Comparison of ENCODE assay signal across 1 cellular context in the genomic region with DNA sequence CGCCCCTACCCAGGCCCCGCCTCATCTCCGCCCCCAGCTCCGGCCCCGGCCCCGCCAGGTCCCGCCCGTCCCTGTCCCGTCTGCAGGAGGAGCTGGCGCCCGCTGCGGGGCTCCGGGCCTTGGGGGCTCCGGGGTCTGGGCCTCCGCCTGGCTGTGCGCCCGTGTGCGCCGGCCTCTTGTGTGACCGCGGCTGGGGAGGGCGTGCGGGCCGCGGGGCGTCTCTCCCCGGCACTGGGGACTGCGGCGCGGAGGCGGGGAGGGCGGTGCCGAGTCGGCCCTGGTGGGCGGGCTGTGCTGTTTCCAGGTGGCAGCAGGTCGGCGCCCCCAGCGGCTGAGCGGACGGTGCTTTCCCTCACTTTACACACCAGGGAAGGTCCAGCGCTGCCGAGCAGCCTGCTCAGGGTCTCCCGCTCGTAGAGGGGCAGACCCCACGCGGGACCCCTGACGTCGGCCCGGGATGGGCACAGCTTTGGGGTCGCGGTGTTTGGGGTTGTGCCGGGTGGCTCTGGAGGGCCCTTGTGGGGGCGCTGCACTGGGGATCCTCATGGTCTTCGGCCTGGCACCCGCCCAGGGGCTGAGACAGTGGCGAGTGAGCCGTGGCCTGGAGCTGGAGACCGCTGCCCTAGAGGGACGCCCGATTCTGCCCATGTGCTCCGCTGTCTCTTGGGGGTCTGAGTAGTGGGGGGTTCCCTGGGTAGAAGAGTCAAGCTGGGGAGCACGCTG.
TF ChIP-seq lines count a peak whose summit lies in the region.

No MANE protein-coding gene starts in this region.

TF ChIP-seq in GM12878, 131 proteins besides CTCF, POLR2A, EP300 and RAD21 (continues in another document):
- TF ChIP-seq GABPA (IDR thresholded peaks at IDR 0.05; ENCODE audit: low read depth) (no peak), CBFB (IDR thresholded peaks at IDR 0.05; ENCODE audit: low read depth) (no peak), HCFC1 (IDR thresholded peaks at IDR 0.05; ENCODE audit: low read length) (no peak), ASH2L (IDR thresholded peaks at IDR 0.05; ENCODE audit: borderline replicate concordance, low read depth) (no peak), ZZZ3 (IDR thresholded peaks at IDR 0.05; ENCODE audit: control insufficient read depth, insufficient read length, low read depth) (no peak), EGR1 (IDR thresholded peaks at IDR 0.05; ENCODE audit: borderline replicate concordance in 1 of 2, low read depth in 2 of 2, low read length in 2 of 2) (peak in 1 of 2 experiments; percentile 91; a peak in 2 of 3 replicates), SREBF2 (IDR thresholded peaks at IDR 0.05; ENCODE audit: low read length) (no peak), CREM (IDR thresholded peaks at IDR 0.05; ENCODE audit: low read depth) (no peak), TAF1 (IDR thresholded peaks at IDR 0.05; ENCODE audit: borderline replicate concordance, low read depth, low read length) (no peak), IKZF1 (conservative IDR thresholded peaks at IDR 0.05) (peak; percentile 25; the same call in 1 of the 2 replicates), ESRRA (IDR thresholded peaks at IDR 0.05; ENCODE audit: low read length) (no peak), SMARCA5 (IDR thresholded peaks at IDR 0.05) (peak; percentile 65; the same call in 1 of the 2 replicates), PAX8 (IDR thresholded peaks at IDR 0.05) (no peak), MTA2 (IDR thresholded peaks at IDR 0.05; ENCODE audit: low read depth) (no peak), SREBF1 (IDR thresholded peaks at IDR 0.05; ENCODE audit: low read length) (no peak)
- TF ChIP-seq, protein P1, sequence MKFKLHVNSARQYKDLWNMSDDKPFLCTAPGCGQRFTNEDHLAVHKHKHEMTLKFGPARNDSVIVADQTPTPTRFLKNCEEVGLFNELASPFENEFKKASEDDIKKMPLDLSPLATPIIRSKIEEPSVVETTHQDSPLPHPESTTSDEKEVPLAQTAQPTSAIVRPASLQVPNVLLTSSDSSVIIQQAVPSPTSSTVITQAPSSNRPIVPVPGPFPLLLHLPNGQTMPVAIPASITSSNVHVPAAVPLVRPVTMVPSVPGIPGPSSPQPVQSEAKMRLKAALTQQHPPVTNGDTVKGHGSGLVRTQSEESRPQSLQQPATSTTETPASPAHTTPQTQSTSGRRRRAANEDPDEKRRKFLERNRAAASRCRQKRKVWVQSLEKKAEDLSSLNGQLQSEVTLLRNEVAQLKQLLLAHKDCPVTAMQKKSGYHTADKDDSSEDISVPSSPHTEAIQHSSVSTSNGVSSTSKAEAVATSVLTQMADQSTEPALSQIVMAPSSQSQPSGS (IDR thresholded peaks at IDR 0.05; ENCODE audit: low read length), result no peak
- TF ChIP-seq, protein P2, sequence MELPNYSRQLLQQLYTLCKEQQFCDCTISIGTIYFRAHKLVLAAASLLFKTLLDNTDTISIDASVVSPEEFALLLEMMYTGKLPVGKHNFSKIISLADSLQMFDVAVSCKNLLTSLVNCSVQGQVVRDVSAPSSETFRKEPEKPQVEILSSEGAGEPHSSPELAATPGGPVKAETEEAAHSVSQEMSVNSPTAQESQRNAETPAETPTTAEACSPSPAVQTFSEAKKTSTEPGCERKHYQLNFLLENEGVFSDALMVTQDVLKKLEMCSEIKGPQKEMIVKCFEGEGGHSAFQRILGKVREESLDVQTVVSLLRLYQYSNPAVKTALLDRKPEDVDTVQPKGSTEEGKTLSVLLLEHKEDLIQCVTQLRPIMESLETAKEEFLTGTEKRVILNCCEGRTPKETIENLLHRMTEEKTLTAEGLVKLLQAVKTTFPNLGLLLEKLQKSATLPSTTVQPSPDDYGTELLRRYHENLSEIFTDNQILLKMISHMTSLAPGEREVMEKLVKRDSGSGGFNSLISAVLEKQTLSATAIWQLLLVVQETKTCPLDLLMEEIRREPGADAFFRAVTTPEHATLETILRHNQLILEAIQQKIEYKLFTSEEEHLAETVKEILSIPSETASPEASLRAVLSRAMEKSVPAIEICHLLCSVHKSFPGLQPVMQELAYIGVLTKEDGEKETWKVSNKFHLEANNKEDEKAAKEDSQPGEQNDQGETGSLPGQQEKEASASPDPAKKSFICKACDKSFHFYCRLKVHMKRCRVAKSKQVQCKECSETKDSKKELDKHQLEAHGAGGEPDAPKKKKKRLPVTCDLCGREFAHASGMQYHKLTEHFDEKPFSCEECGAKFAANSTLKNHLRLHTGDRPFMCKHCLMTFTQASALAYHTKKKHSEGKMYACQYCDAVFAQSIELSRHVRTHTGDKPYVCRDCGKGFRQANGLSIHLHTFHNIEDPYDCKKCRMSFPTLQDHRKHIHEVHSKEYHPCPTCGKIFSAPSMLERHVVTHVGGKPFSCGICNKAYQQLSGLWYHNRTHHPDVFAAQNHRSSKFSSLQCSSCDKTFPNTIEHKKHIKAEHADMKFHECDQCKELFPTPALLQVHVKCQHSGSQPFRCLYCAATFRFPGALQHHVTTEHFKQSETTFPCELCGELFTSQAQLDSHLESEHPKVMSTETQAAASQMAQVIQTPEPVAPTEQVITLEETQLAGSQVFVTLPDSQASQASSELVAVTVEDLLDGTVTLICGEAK (IDR thresholded peaks at IDR 0.05; ENCODE audit: borderline replicate concordance), result no peak
- TF ChIP-seq, protein P3, sequence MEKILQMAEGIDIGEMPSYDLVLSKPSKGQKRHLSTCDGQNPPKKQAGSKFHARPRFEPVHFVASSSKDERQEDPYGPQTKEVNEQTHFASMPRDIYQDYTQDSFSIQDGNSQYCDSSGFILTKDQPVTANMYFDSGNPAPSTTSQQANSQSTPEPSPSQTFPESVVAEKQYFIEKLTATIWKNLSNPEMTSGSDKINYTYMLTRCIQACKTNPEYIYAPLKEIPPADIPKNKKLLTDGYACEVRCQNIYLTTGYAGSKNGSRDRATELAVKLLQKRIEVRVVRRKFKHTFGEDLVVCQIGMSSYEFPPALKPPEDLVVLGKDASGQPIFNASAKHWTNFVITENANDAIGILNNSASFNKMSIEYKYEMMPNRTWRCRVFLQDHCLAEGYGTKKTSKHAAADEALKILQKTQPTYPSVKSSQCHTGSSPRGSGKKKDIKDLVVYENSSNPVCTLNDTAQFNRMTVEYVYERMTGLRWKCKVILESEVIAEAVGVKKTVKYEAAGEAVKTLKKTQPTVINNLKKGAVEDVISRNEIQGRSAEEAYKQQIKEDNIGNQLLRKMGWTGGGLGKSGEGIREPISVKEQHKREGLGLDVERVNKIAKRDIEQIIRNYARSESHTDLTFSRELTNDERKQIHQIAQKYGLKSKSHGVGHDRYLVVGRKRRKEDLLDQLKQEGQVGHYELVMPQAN (conservative IDR thresholded peaks at IDR 0.05), result peak; percentile 78
- TF ChIP-seq, protein P4, sequence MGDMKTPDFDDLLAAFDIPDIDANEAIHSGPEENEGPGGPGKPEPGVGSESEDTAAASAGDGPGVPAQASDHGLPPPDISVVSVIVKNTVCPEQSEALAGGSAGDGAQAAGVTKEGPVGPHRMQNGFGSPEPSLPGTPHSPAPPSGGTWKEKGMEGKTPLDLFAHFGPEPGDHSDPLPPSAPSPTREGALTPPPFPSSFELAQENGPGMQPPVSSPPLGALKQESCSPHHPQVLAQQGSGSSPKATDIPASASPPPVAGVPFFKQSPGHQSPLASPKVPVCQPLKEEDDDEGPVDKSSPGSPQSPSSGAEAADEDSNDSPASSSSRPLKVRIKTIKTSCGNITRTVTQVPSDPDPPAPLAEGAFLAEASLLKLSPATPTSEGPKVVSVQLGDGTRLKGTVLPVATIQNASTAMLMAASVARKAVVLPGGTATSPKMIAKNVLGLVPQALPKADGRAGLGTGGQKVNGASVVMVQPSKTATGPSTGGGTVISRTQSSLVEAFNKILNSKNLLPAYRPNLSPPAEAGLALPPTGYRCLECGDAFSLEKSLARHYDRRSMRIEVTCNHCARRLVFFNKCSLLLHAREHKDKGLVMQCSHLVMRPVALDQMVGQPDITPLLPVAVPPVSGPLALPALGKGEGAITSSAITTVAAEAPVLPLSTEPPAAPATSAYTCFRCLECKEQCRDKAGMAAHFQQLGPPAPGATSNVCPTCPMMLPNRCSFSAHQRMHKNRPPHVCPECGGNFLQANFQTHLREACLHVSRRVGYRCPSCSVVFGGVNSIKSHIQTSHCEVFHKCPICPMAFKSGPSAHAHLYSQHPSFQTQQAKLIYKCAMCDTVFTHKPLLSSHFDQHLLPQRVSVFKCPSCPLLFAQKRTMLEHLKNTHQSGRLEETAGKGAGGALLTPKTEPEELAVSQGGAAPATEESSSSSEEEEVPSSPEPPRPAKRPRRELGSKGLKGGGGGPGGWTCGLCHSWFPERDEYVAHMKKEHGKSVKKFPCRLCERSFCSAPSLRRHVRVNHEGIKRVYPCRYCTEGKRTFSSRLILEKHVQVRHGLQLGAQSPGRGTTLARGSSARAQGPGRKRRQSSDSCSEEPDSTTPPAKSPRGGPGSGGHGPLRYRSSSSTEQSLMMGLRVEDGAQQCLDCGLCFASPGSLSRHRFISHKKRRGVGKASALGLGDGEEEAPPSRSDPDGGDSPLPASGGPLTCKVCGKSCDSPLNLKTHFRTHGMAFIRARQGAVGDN (IDR thresholded peaks at IDR 0.05), result no peak
- TF ChIP-seq, protein P5, sequence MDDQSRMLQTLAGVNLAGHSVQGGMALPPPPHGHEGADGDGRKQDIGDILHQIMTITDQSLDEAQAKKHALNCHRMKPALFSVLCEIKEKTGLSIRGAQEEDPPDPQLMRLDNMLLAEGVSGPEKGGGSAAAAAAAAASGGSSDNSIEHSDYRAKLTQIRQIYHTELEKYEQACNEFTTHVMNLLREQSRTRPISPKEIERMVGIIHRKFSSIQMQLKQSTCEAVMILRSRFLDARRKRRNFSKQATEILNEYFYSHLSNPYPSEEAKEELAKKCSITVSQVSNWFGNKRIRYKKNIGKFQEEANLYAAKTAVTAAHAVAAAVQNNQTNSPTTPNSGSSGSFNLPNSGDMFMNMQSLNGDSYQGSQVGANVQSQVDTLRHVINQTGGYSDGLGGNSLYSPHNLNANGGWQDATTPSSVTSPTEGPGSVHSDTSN (IDR thresholded peaks at IDR 0.05; ENCODE audit: insufficient replicate concordance, low read depth, low read length), result no peak
- TF ChIP-seq, protein P6, sequence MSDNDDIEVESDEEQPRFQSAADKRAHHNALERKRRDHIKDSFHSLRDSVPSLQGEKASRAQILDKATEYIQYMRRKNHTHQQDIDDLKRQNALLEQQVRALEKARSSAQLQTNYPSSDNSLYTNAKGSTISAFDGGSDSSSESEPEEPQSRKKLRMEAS (IDR thresholded peaks at IDR 0.05; ENCODE audit: low read depth, low read length), result no peak; the same call in 1 of the 2 replicates
- TF ChIP-seq, protein P7, sequence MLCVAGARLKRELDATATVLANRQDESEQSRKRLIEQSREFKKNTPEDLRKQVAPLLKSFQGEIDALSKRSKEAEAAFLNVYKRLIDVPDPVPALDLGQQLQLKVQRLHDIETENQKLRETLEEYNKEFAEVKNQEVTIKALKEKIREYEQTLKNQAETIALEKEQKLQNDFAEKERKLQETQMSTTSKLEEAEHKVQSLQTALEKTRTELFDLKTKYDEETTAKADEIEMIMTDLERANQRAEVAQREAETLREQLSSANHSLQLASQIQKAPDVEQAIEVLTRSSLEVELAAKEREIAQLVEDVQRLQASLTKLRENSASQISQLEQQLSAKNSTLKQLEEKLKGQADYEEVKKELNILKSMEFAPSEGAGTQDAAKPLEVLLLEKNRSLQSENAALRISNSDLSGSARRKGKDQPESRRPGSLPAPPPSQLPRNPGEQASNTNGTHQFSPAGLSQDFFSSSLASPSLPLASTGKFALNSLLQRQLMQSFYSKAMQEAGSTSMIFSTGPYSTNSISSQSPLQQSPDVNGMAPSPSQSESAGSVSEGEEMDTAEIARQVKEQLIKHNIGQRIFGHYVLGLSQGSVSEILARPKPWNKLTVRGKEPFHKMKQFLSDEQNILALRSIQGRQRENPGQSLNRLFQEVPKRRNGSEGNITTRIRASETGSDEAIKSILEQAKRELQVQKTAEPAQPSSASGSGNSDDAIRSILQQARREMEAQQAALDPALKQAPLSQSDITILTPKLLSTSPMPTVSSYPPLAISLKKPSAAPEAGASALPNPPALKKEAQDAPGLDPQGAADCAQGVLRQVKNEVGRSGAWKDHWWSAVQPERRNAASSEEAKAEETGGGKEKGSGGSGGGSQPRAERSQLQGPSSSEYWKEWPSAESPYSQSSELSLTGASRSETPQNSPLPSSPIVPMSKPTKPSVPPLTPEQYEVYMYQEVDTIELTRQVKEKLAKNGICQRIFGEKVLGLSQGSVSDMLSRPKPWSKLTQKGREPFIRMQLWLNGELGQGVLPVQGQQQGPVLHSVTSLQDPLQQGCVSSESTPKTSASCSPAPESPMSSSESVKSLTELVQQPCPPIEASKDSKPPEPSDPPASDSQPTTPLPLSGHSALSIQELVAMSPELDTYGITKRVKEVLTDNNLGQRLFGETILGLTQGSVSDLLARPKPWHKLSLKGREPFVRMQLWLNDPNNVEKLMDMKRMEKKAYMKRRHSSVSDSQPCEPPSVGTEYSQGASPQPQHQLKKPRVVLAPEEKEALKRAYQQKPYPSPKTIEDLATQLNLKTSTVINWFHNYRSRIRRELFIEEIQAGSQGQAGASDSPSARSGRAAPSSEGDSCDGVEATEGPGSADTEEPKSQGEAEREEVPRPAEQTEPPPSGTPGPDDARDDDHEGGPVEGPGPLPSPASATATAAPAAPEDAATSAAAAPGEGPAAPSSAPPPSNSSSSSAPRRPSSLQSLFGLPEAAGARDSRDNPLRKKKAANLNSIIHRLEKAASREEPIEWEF (IDR thresholded peaks at IDR 0.05; ENCODE audit: insufficient replicate concordance, low read depth, low read length), result no peak
- TF ChIP-seq, protein P8, sequence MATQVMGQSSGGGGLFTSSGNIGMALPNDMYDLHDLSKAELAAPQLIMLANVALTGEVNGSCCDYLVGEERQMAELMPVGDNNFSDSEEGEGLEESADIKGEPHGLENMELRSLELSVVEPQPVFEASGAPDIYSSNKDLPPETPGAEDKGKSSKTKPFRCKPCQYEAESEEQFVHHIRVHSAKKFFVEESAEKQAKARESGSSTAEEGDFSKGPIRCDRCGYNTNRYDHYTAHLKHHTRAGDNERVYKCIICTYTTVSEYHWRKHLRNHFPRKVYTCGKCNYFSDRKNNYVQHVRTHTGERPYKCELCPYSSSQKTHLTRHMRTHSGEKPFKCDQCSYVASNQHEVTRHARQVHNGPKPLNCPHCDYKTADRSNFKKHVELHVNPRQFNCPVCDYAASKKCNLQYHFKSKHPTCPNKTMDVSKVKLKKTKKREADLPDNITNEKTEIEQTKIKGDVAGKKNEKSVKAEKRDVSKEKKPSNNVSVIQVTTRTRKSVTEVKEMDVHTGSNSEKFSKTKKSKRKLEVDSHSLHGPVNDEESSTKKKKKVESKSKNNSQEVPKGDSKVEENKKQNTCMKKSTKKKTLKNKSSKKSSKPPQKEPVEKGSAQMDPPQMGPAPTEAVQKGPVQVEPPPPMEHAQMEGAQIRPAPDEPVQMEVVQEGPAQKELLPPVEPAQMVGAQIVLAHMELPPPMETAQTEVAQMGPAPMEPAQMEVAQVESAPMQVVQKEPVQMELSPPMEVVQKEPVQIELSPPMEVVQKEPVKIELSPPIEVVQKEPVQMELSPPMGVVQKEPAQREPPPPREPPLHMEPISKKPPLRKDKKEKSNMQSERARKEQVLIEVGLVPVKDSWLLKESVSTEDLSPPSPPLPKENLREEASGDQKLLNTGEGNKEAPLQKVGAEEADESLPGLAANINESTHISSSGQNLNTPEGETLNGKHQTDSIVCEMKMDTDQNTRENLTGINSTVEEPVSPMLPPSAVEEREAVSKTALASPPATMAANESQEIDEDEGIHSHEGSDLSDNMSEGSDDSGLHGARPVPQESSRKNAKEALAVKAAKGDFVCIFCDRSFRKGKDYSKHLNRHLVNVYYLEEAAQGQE (IDR thresholded peaks at IDR 0.05; ENCODE audit: low read depth, low read length), result no peak
- TF ChIP-seq, protein P9, sequence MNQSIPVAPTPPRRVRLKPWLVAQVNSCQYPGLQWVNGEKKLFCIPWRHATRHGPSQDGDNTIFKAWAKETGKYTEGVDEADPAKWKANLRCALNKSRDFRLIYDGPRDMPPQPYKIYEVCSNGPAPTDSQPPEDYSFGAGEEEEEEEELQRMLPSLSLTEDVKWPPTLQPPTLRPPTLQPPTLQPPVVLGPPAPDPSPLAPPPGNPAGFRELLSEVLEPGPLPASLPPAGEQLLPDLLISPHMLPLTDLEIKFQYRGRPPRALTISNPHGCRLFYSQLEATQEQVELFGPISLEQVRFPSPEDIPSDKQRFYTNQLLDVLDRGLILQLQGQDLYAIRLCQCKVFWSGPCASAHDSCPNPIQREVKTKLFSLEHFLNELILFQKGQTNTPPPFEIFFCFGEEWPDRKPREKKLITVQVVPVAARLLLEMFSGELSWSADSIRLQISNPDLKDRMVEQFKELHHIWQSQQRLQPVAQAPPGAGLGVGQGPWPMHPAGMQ (IDR thresholded peaks at IDR 0.05; ENCODE audit: borderline replicate concordance), result no peak
